Comparison of ENCODE assay signal across 16 cellular contexts in the genomic region with DNA sequence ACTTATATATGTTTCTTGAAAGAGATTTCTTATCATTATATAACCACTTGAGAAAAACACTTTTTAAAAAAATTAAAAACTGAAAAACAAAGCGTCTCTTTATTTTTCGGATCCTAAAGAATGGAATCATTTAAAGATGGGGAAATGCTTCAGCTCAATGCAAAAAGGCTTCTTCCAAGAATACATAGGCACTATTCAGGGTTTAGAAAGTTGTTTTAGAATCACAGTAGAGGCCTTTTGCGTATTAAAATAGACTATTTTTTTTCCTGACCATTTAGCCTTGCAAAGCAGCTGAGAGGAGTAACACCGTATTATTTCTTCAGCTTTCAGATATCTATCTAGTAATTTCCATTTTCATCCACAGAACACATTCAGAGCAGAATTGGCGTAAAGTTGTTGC. TPM values are rescaled to one million over a fixed set of nuclear protein-coding genes. Genes with fewer than 3 reads are reported as not detected.
DNase-seq lines count a peak whose midpoint lies in the region; ATAC-seq, FAIRE-seq and TF ChIP-seq lines count a peak whose summit lies in the region.
"Had no signal": no experiment of that assay in that cellular context is flagged by ENCODE, and none has a peak within 500 bp of the region (broad histone marks: within the 10 kb centered on the region; RNA-seq: fewer than 3 reads in every experiment).

No MANE protein-coding gene starts in this region.

- no peak for FAIRE-seq in pancreas (lab: Jason Lieb, UNC)
- FAIRE-seq: GM12878 had no signal

- ATAC-seq in pancreas (no peak), HG03159 (IDR thresholded peaks at IDR 0.05; ENCODE audit: unreplicated experiment) (no peak)
- ATAC-seq: GM12878, T-helper 17 cell had no signal

- no peaks in the 10 kb centered on the region for H3K9me3 ChIP-seq in mesodermal cell (ENCODE audit: control insufficient read depth, low read length)
- no peaks in the 10 kb centered on the region for H3K9me3 ChIP-seq in pancreas
- no peaks in the 10 kb centered on the region for H3K9me3 ChIP-seq in Karpas-422 (ENCODE audit: low read length)
- H3K9me3 ChIP-seq: left lung had no signal

- H3K4me1 ChIP-seq in mesodermal cell (ENCODE audit: control insufficient read depth, insufficient read depth, low read length, poor library complexity, severe bottlenecking), result peaks cover 19% of the 10 kb centered on the region
- H3K4me1 ChIP-seq in pancreas, result no peaks in the 10 kb centered on the region
- H3K4me1 ChIP-seq in Karpas-422 (ENCODE audit: low read length), result no peaks in the 10 kb centered on the region
- H3K4me1 ChIP-seq: left lung had no signal

- H3K27me3 ChIP-seq in dorsolateral prefrontal cortex (no peaks in the 10 kb centered on the region), pancreas (no peaks in the 10 kb centered on the region), Karpas-422 (ENCODE audit: low read length) (0 out of 2 replicates have a peak, but pooled peaks cover 3% of the 10 kb centered on the region)
- H3K27me3 ChIP-seq: left lung had no signal

- DNase-seq in SK-MEL-5 (ENCODE audit: low read depth, low spot score) (peak; percentile 66), dorsolateral prefrontal cortex (no peak), substantia nigra (lab: John Stamatoyannopoulos, UW) (no peak), NK-92 (lab: John Stamatoyannopoulos, UW; ENCODE audit: unreplicated experiment) (no peak), pancreas (no peak), Karpas-422 (no peak)
- DNase-seq: activated gamma-delta T cell; left lung; naive B cell; NCI-H1417 treated with DMSO at 0.1 percent for 48 hours; NCI-H226; NK-92 treated with Interleukin-12 subunit alpha and Interleukin-12 subunit beta, amount 100 ng/mL, for 24 hours; T-helper 17 cell had no signal

- no peaks in the 10 kb centered on the region for H3K9me2 ChIP-seq in Karpas-422 (replicated peaks; ENCODE audit: insufficient read depth, low read length)

- H2AFZ ChIP-seq in Karpas-422 (ENCODE audit: low read length), result no peak overlapping the region

- intact Hi-C loops in dorsolateral prefrontal cortex (cut with DNase I) (loop anchor here (10.0 kb wide), 1 partner anchor 186 kb away; no protein-coding TSS in a partner anchor), pancreas (cut with DNase I) (no loop called here)

- H3K27ac ChIP-seq in dorsolateral prefrontal cortex, result peak overlapping the region in 56 of 59 donors; percentile 13 to 91 (median 82)
- peak overlapping the region; percentile 71 for H3K27ac ChIP-seq in mesodermal cell (ENCODE audit: low read depth, low read length, severe bottlenecking)
- H3K27ac ChIP-seq in substantia nigra (ENCODE audit: low read depth, low read length, poor library complexity, severe bottlenecking), result peak overlapping the region; percentile 79
- no peak overlapping the region for H3K27ac ChIP-seq in pancreas
- H3K27ac ChIP-seq in Karpas-422 (ENCODE audit: low read length), result no peak overlapping the region

- TF ChIP-seq CTCF in dorsolateral prefrontal cortex (IDR thresholded peaks at IDR 0.05 in 54 of 56, conservative IDR thresholded peaks at IDR 0.05 in 2 of 56; ENCODE audit: low read depth in 1 of 56, partially characterized antibody in 56 of 56), result no peak
- no peak for TF ChIP-seq CTCF in pancreas (IDR thresholded peaks at IDR 0.05)

- H3K4me3 ChIP-seq in dorsolateral prefrontal cortex (peak overlapping the region in 29 of 59 donors; percentile 1 to 48 (median 19)), mesodermal cell (ENCODE audit: extremely low read depth, insufficient read depth, low read length, poor library complexity, severe bottlenecking) (no peak overlapping the region), pancreas (no peak overlapping the region), Karpas-422 (ENCODE audit: low read length) (no peak overlapping the region)
- H3K4me3 ChIP-seq: GM12878, left lung had no signal

- H3K4me2 ChIP-seq in Karpas-422 (ENCODE audit: low read depth, low read length, poor library complexity, severe bottlenecking), result no peak overlapping the region

- H3K9ac ChIP-seq in Karpas-422 (ENCODE audit: low read length), result no peak overlapping the region

- no peaks in the 10 kb centered on the region for H3K79me2 ChIP-seq in Karpas-422 (ENCODE audit: low read length)

- H4K20me1 ChIP-seq in Karpas-422 (ENCODE audit: insufficient read depth, low read depth, low read length), result no peaks in the 10 kb centered on the region

- in situ Hi-C loops in SK-MEL-5 (cut with HindIII; ENCODE audit: low pct_unique_long_range_greater_than_20kb, low sequenced_read_pairs), result no loop called here

- H3K36me3 ChIP-seq in mesodermal cell (ENCODE audit: control insufficient read depth, insufficient read depth, low read length) (no peaks in the 10 kb centered on the region), pancreas (no peaks in the 10 kb centered on the region), Karpas-422 (ENCODE audit: insufficient read depth, low read length) (no peaks in the 10 kb centered on the region)
- H3K36me3 ChIP-seq: left lung had no signal

- 100% methylated on average over 1 of the region's 5 CpGs; no CpG with 5 or more reads in 1 of the 2 experiments for WGBS in mesodermal cell (ENCODE audit: insufficient coverage in 2 of 2), 2 experiments
- WGBS in pancreas, 2 donors, result 67 to 81% methylated on average over 5 of the region's 5 CpGs

RNA-seq across cellular contexts. Expression of a gene that starts 34.4 kb away (rescaled TPM):
- 0.05 and 0.13 TPM in 2 replicates for total RNA-seq in SK-MEL-5 (2014; rRNA removed; shearing (Covaris generic))
- polyA plus RNA-seq in SK-MEL-5 (2015; cell fraction: cytosol; rRNA removed), result 0.18 and 0.27 TPM in 2 replicates
- 0.35 TPM in 1 of 2 replicates, not detected in the other for polyA plus RNA-seq in SK-MEL-5 (2015; cell fraction: nucleus; rRNA removed)
- 10 to 100 TPM; 10.7 to 40.0 (median 20.3) TPM for total RNA-seq in dorsolateral prefrontal cortex
- polyA plus RNA-seq in mesodermal cell (2013, experiment 1 of 2), result 76.0 TPM
- polyA plus RNA-seq in mesodermal cell (2013, experiment 2 of 2), result 84.5 TPM
- total RNA-seq in pancreas, result 10 to 100 TPM in 2 of 6 donors, 1 to 10 TPM in 4; 1.0 to 11.6 (median 2.3) TPM
- polyA plus RNA-seq in pancreas, result 1 to 10 TPM; 2.1 to 2.4 TPM
- total RNA-seq in Karpas-422 (2014; rRNA removed; shearing (Covaris generic); ENCODE audit: low replicate concordance), result not detected in 2 replicates
- total RNA-seq: T-helper 17 cell had no signal

Comparison
In these comparisons a context has a peak if more than half of its experiments do, and no peak if none do; other contexts are left out.
1. H3K27ac ChIP-seq: peak in dorsolateral prefrontal cortex (56 of 59), mesodermal cell (single experiment) and substantia nigra (single experiment); none in pancreas (0 of 4) and Karpas-422 (single experiment).
2. intact Hi-C loops: an anchor here in dorsolateral prefrontal cortex (10.0 kb wide); none called in pancreas.